Comparison of ENCODE assay signal across 19 cellular contexts in the genomic region with DNA sequence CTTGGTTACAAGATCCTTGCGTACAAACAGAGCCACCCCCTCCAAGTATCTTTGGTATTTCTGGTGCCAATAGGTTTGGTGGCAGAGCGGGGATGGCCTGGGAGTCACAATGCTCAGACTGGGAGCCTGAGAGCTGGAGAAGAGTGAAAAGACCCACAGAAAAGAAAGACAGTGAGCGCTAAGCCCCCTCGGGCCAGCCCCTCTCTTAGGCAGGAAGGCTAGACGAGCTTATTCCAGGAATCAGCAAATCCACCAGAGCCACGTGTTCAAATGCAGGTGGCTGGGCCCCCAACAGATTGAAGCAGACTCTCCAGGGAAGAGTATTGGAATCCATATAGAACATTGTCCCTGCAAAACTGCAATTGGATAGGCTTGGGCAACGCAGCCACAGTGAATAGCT. TPM values are rescaled to one million over a fixed set of nuclear protein-coding genes. Genes with fewer than 3 reads are reported as not detected.
DNase-seq lines count a peak whose midpoint lies in the region; ATAC-seq lines count a peak whose summit lies in the region.
"Had no signal": no experiment of that assay in that cellular context is flagged by ENCODE, and none has a peak within 500 bp of the region (broad histone marks: within the 10 kb centered on the region; RNA-seq: fewer than 3 reads in every experiment).

No MANE protein-coding gene starts in this region.

- no peak for DNase-seq in activated T-cell treated with anti-CD3 and anti-CD28 coated beads, Interleukin-2, amount 50 U/mL, for 24 hours
- DNase-seq in activated T-cell treated with anti-CD3 and anti-CD28 coated beads for 4 hours (no peak), T-helper 17 cell (no peak), GDM1 (lab: John Stamatoyannopoulos, UW) (no peak)
- no peak for DNase-seq in central memory CD8-positive, alpha-beta T cell (ENCODE audit: low spot score in 2 of 2)
- DNase-seq: activated T-cell treated with anti-CD3 and anti-CD28 coated beads, Interleukin-2, amount 50 U/mL, for 1 hour; amniotic stem cell; central memory CD4-positive, alpha-beta T cell; effector CD8-positive, alpha-beta T cell; left ventricle myocardium superior; NCI-H1930; NCI-H446 treated with DMSO at 0.1 percent for 48 hours; ovary; sigmoid colon; stimulated activated CD4-positive, alpha-beta T cell treated with anti-CD3 and anti-CD28 coated beads, Interleukin-1b, Interleukin-23, amount 100 ng/mL, for 48 hours had no signal

- H3K27me3 Mint-ChIP-seq in activated T-cell treated with anti-CD3 and anti-CD28 coated beads, Interleukin-2, amount 50 U/mL, for 24 hours = peaks cover 23% of the 10 kb centered on the region
- H3K27me3 Mint-ChIP-seq in T-helper 17 cell = peaks cover 21% of the 10 kb centered on the region
- H3K27me3 Mint-ChIP-seq in central memory CD8-positive, alpha-beta T cell = peaks cover 15% of the 10 kb centered on the region
- peaks cover 9% of the 10 kb centered on the region for H3K27me3 Mint-ChIP-seq in stimulated activated memory B cell treated with anti-CD40 and anti-IgM and Interleukin-4, amounts not matched to agents 10 μg/mL and 1 μg/mL and 100 μg/mL, for 72 hours

- no peaks in the 10 kb centered on the region for H3K9me3 ChIP-seq in T-helper 17 cell (ENCODE audit: control insufficient read depth, low read length, poor library complexity, severe bottlenecking)
- H3K9me3 ChIP-seq: ovary, sigmoid colon had no signal

- ATAC-seq in T-helper 17 cell (no peak), HG03196 (IDR thresholded peaks at IDR 0.05; ENCODE audit: unreplicated experiment) (no peak), GM19351 (IDR thresholded peaks at IDR 0.05; ENCODE audit: unreplicated experiment) (no peak)
- ATAC-seq in central memory CD8-positive, alpha-beta T cell (replicated peaks; ENCODE audit: extremely low read depth, poor library complexity, severe bottlenecking) = no peak
- ATAC-seq in stimulated activated memory B cell treated with anti-CD40 and anti-IgM and Interleukin-4, amounts not matched to agents 10 μg/mL and 1 μg/mL and 100 μg/mL, for 72 hours = no peak
- ATAC-seq: activated CD4-positive, CD25-positive, alpha-beta regulatory T cell treated with anti-CD3 and anti-CD28 coated beads, Interleukin-2, amount 50 U/mL, for 24 hours; left ventricle myocardium superior had no signal

- H3K4me1 Mint-ChIP-seq in activated T-cell treated with anti-CD3 and anti-CD28 coated beads, Interleukin-2, amount 50 U/mL, for 24 hours (ENCODE audit: low read depth) = peaks cover 37% of the 10 kb centered on the region
- peaks cover 16% of the 10 kb centered on the region for H3K4me1 Mint-ChIP-seq in T-helper 17 cell
- peaks cover 52% of the 10 kb centered on the region for H3K4me1 Mint-ChIP-seq in central memory CD8-positive, alpha-beta T cell
- H3K4me1 Mint-ChIP-seq in stimulated activated memory B cell treated with anti-CD40 and anti-IgM and Interleukin-4, amounts not matched to agents 10 μg/mL and 1 μg/mL and 100 μg/mL, for 72 hours = peaks cover 76% of the 10 kb centered on the region

- H3K9me3 Mint-ChIP-seq in activated T-cell treated with anti-CD3 and anti-CD28 coated beads, Interleukin-2, amount 50 U/mL, for 24 hours = no peaks in the 10 kb centered on the region
- no peaks in the 10 kb centered on the region for H3K9me3 Mint-ChIP-seq in central memory CD8-positive, alpha-beta T cell
- no peaks in the 10 kb centered on the region for H3K9me3 Mint-ChIP-seq in stimulated activated memory B cell treated with anti-CD40 and anti-IgM and Interleukin-4, amounts not matched to agents 10 μg/mL and 1 μg/mL and 100 μg/mL, for 72 hours

- H3K4me3 Mint-ChIP-seq in activated T-cell treated with anti-CD3 and anti-CD28 coated beads, Interleukin-2, amount 50 U/mL, for 24 hours = no peak overlapping the region
- no peak overlapping the region for H3K4me3 Mint-ChIP-seq in T-helper 17 cell
- H3K4me3 Mint-ChIP-seq in central memory CD8-positive, alpha-beta T cell = peak overlapping the region; percentile 4
- H3K4me3 Mint-ChIP-seq in stimulated activated memory B cell treated with anti-CD40 and anti-IgM and Interleukin-4, amounts not matched to agents 10 μg/mL and 1 μg/mL and 100 μg/mL, for 72 hours = peak overlapping the region; percentile 9

- H3K36me3 Mint-ChIP-seq in activated T-cell treated with anti-CD3 and anti-CD28 coated beads, Interleukin-2, amount 50 U/mL, for 24 hours (ENCODE audit: low read depth) = no peaks in the 10 kb centered on the region
- no peaks in the 10 kb centered on the region for H3K36me3 Mint-ChIP-seq in T-helper 17 cell (ENCODE audit: low read depth)
- H3K36me3 Mint-ChIP-seq in central memory CD8-positive, alpha-beta T cell (ENCODE audit: insufficient read depth) = no peaks in the 10 kb centered on the region
- peaks cover 5% of the 10 kb centered on the region for H3K36me3 Mint-ChIP-seq in stimulated activated memory B cell treated with anti-CD40 and anti-IgM and Interleukin-4, amounts not matched to agents 10 μg/mL and 1 μg/mL and 100 μg/mL, for 72 hours

- H3K27ac Mint-ChIP-seq in activated T-cell treated with anti-CD3 and anti-CD28 coated beads, Interleukin-2, amount 50 U/mL, for 24 hours = peak overlapping the region; percentile 93
- H3K27ac Mint-ChIP-seq in T-helper 17 cell = peak overlapping the region; percentile 80
- peak overlapping the region; percentile 87 for H3K27ac Mint-ChIP-seq in central memory CD8-positive, alpha-beta T cell (ENCODE audit: low read depth)
- H3K27ac Mint-ChIP-seq in stimulated activated memory B cell treated with anti-CD40 and anti-IgM and Interleukin-4, amounts not matched to agents 10 μg/mL and 1 μg/mL and 100 μg/mL, for 72 hours = peak overlapping the region; percentile 97

RNA-seq across cellular contexts. Expression of a gene that starts 2.6 kb away (rescaled TPM):
- total RNA-seq in T-helper 17 cell = 100 to 1,000 TPM; 114 to 128 TPM

Comparison
In these comparisons a context has a peak if more than half of its experiments do, and no peak if none do; other contexts are left out.
1. H3K4me3 Mint-ChIP-seq: peak in central memory CD8-positive, alpha-beta T cell (single experiment) and stimulated activated memory B cell treated with anti-CD40 and anti-IgM and Interleukin-4, amounts not matched to agents 10 μg/mL and 1 μg/mL and 100 μg/mL, for 72 hours (single experiment); none in activated T-cell treated with anti-CD3 and anti-CD28 coated beads, Interleukin-2, amount 50 U/mL, for 24 hours (single experiment) and T-helper 17 cell (single experiment).
2. Peak in every context shown above with its lines, with median percentiles within 50 percentile points of each other: H3K27ac Mint-ChIP-seq.